ENCODE assay signal across 8 cellular contexts in genomic region chr1:41268154-41268770, GRCh38. TPM values are rescaled to one million over a fixed set of nuclear protein-coding genes. Genes with fewer than 3 reads are reported as not detected.
DNase-seq lines count a peak whose midpoint lies in the region; ATAC-seq and TF ChIP-seq lines count a peak whose summit lies in the region.

No MANE protein-coding gene starts in this region.

- H3K9me3 Mint-ChIP-seq in CD4-positive, CD25-positive, alpha-beta regulatory T cell: no peaks in the 10 kb centered on the region
- no peaks in the 10 kb centered on the region for H3K9me3 Mint-ChIP-seq in activated CD8-positive, alpha-beta memory T cell treated with anti-CD3 and anti-CD28 coated beads, Interleukin-2, amount 10 ng/mL, durations not matched to agents 7 days and 5 days (ENCODE audit: low read depth)
- no peaks in the 10 kb centered on the region for H3K9me3 Mint-ChIP-seq in endodermal cell

- H3K4me3 Mint-ChIP-seq in CD4-positive, CD25-positive, alpha-beta regulatory T cell: no peak overlapping the region
- H3K4me3 Mint-ChIP-seq in activated CD8-positive, alpha-beta memory T cell treated with anti-CD3 and anti-CD28 coated beads, Interleukin-2, amount 10 ng/mL, durations not matched to agents 7 days and 5 days: no peak overlapping the region
- no peak overlapping the region for H3K4me3 Mint-ChIP-seq in endodermal cell

- CTCF ChIA-PET in activated CD8-positive, alpha-beta memory T cell treated with anti-CD3 and anti-CD28 coated beads, Interleukin-2, amount 10 ng/mL, durations not matched to agents 7 days and 5 days (lab: Charles Lee): interaction anchor here (0.8 to 1.0 kb wide), 2 partner anchors 14 to 151 kb away, joined by 3 to 5 read pairs; no protein-coding TSS in a partner anchor

- H3K4me3 ChIP-seq in CD4-positive, CD25-positive, alpha-beta regulatory T cell (ENCODE audit: low read depth, low read length): no peak overlapping the region
- H3K4me3 ChIP-seq in endodermal cell (ENCODE audit: low read length): no peak overlapping the region

- peaks cover 0 to 6% (median 2%) of the 10 kb centered on the region in 4 donors for H3K4me1 Mint-ChIP-seq in CD4-positive, CD25-positive, alpha-beta regulatory T cell
- no peaks in the 10 kb centered on the region for H3K4me1 Mint-ChIP-seq in activated CD8-positive, alpha-beta memory T cell treated with anti-CD3 and anti-CD28 coated beads, Interleukin-2, amount 10 ng/mL, durations not matched to agents 7 days and 5 days
- no peaks in the 10 kb centered on the region for H3K4me1 Mint-ChIP-seq in endodermal cell

- peak; percentile 37 to 42 for ATAC-seq in CD4-positive, CD25-positive, alpha-beta regulatory T cell (ENCODE audit: low read depth in 2 of 2)
- peak; percentile 57 for ATAC-seq in activated CD8-positive, alpha-beta memory T cell treated with anti-CD3 and anti-CD28 coated beads, Interleukin-2, amount 10 ng/mL, durations not matched to agents 7 days and 5 days
- ATAC-seq in HG03280 (IDR thresholded peaks at IDR 0.05; ENCODE audit: unreplicated experiment): no peak

- peaks cover 23% of the 10 kb centered on the region for H3K27me3 Mint-ChIP-seq in CD4-positive, CD25-positive, alpha-beta regulatory T cell
- peaks cover 16% of the 10 kb centered on the region for H3K27me3 Mint-ChIP-seq in activated CD8-positive, alpha-beta memory T cell treated with anti-CD3 and anti-CD28 coated beads, Interleukin-2, amount 10 ng/mL, durations not matched to agents 7 days and 5 days
- no peaks in the 10 kb centered on the region for H3K27me3 Mint-ChIP-seq in endodermal cell (ENCODE audit: insufficient read depth)

- H3K27ac Mint-ChIP-seq in CD4-positive, CD25-positive, alpha-beta regulatory T cell: no peak overlapping the region
- H3K27ac Mint-ChIP-seq in activated CD8-positive, alpha-beta memory T cell treated with anti-CD3 and anti-CD28 coated beads, Interleukin-2, amount 10 ng/mL, durations not matched to agents 7 days and 5 days: no peak overlapping the region
- no peak overlapping the region for H3K27ac Mint-ChIP-seq in endodermal cell

- no peaks in the 10 kb centered on the region for H3K36me3 ChIP-seq in CD4-positive, CD25-positive, alpha-beta regulatory T cell (ENCODE audit: control insufficient read depth, insufficient read depth, low read length)
- H3K36me3 ChIP-seq in endodermal cell (ENCODE audit: control insufficient read depth, insufficient read depth, low read length): no peaks in the 10 kb centered on the region

- TF ChIP-seq CTCF in endodermal cell (conservative IDR thresholded peaks at IDR 0.05): peak; percentile 97

- H3K9me3 ChIP-seq in CD4-positive, CD25-positive, alpha-beta regulatory T cell (ENCODE audit: control insufficient read depth in 2 of 2, low read length in 2 of 2): no peaks in the 10 kb centered on the region
- no peaks in the 10 kb centered on the region for H3K9me3 ChIP-seq in endodermal cell (ENCODE audit: control insufficient read depth, low read length)

- no peaks in the 10 kb centered on the region for H3K4me1 ChIP-seq in CD4-positive, CD25-positive, alpha-beta regulatory T cell (ENCODE audit: control insufficient read depth, insufficient read depth, low read length, poor library complexity, severe bottlenecking)
- H3K4me1 ChIP-seq in endodermal cell (ENCODE audit: control insufficient read depth, insufficient read depth, low read length): no peaks in the 10 kb centered on the region

- WGBS in endodermal cell (ENCODE audit: insufficient coverage in 1 of 2, insufficient read length in 1 of 2), 2 experiments: 17 to 18% methylated on average over 6 to 8 of the region's 8 CpGs

- no peak overlapping the region for H3K9ac ChIP-seq in endodermal cell (ENCODE audit: extremely low read depth, low read length, poor library complexity, severe bottlenecking)

- H3K36me3 Mint-ChIP-seq in CD4-positive, CD25-positive, alpha-beta regulatory T cell: no peaks in the 10 kb centered on the region
- no peaks in the 10 kb centered on the region for H3K36me3 Mint-ChIP-seq in activated CD8-positive, alpha-beta memory T cell treated with anti-CD3 and anti-CD28 coated beads, Interleukin-2, amount 10 ng/mL, durations not matched to agents 7 days and 5 days
- H3K36me3 Mint-ChIP-seq in endodermal cell (ENCODE audit: low read depth): no peaks in the 10 kb centered on the region

- peak; percentile 41 to 59 (median 57) for DNase-seq in CD4-positive, CD25-positive, alpha-beta regulatory T cell
- DNase-seq in HPDE6-E6E7 (ENCODE audit: extremely low spot score) (peak; percentile 78), NOMO-1 treated with DMSO at 0.1 percent for 48 hours (lab: John Stamatoyannopoulos, UW; ENCODE audit: unreplicated experiment) (peak; percentile 45), endodermal cell (peak; percentile 95), midbrain (lab: John Stamatoyannopoulos, UW) (peak; percentile 66)
- DNase-seq in activated CD8-positive, alpha-beta memory T cell treated with anti-CD3 and anti-CD28 coated beads, Interleukin-2, amount 10 ng/mL, durations not matched to agents 7 days and 5 days: peak; percentile 71
- peak; percentile 30 to 39 for DNase-seq in stimulated activated CD8-positive, alpha-beta memory T cell treated with anti-CD3 and anti-CD28 coated beads, Interleukin-2, amount 100 ng/mL, for 1 hour (ENCODE audit: low read depth in 2 of 2)

- H3K27ac ChIP-seq in CD4-positive, CD25-positive, alpha-beta regulatory T cell (ENCODE audit: insufficient read depth, low read length, poor library complexity, severe bottlenecking): no peak overlapping the region
- H3K27ac ChIP-seq in endodermal cell (ENCODE audit: low read depth, low read length): no peak overlapping the region

- H3K27me3 ChIP-seq in CD4-positive, CD25-positive, alpha-beta regulatory T cell (ENCODE audit: control insufficient read depth, insufficient read depth, low read length): no peaks in the 10 kb centered on the region
- no peaks in the 10 kb centered on the region for H3K27me3 ChIP-seq in endodermal cell (ENCODE audit: control insufficient read depth, insufficient read depth, low read length, poor library complexity, severe bottlenecking)

RNA-seq across cellular contexts. Expression of gene SCMH1, which starts 26.2 kb away (rescaled TPM):
- total RNA-seq in CD4-positive, CD25-positive, alpha-beta regulatory T cell: 27.6 TPM
- 1 to 10 TPM; 3.4 to 7.3 (median 5.2) TPM for polyA plus RNA-seq in CD4-positive, CD25-positive, alpha-beta regulatory T cell
- 10 to 100 TPM; 20.3 to 30.0 TPM for total RNA-seq in activated CD8-positive, alpha-beta memory T cell treated with anti-CD3 and anti-CD28 coated beads, Interleukin-2, amount 10 ng/mL, durations not matched to agents 7 days and 5 days
- 10 to 100 TPM; 16.4 to 18.3 TPM for total RNA-seq in endodermal cell
- 35.8 TPM for polyA plus RNA-seq in endodermal cell (2013, experiment 1 of 2)
- polyA plus RNA-seq in endodermal cell (2013, experiment 2 of 2): 35.7 TPM

Comparison
In these comparisons a context has a peak if more than half of its experiments do, and no peak if none do; other contexts are left out.
1. DNase-seq: peak in every context shown above with its lines; median percentile 95 in endodermal cell; 78 in HPDE6-E6E7; 71 in activated CD8-positive, alpha-beta memory T cell treated with anti-CD3 and anti-CD28 coated beads, Interleukin-2, amount 10 ng/mL, durations not matched to agents 7 days and 5 days; 66 in midbrain; 57 in CD4-positive, CD25-positive, alpha-beta regulatory T cell; 45 in NOMO-1 treated with DMSO at 0.1 percent for 48 hours; 34 in stimulated activated CD8-positive, alpha-beta memory T cell treated with anti-CD3 and anti-CD28 coated beads, Interleukin-2, amount 100 ng/mL, for 1 hour.